ENCODE assay signal across 1 cellular context in the genomic region with DNA sequence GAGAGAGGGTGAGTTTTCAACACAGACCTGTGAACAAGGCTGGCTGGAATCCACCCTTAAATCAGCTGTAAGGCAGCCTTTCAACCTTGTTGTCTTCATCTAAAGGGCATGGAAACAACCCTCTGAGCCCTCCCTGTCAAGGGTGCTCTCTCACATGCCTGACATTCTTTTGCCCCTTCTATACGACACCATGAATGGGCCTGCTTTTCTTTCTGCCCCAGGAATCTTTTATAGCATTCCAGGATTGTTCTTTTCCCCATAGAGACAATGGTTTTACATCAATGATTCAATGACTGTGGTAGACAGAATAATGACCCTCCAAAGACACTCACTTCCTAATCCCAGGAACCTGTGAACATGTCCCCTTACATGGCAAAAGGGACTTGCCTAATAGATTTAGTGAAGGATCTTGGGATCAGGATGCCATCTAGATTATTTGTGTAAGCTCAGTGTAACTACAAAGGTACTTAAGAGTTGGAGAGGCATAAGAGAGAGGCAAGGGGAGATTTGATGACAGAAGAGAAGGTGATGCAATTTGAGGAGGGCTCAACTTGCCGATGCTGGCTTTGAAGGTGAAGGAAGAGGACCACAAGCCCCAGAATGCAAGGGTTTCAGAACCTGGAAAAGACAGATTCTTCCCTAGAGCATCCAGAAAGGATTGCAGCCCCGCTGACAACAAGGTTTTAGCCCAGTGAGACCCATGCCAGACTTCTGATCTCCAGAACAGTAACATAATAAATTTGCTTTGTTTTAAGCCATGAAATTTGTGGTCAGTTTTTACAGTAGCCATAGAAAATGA.
TF ChIP-seq lines count a peak whose summit lies in the region.

No MANE protein-coding gene starts in this region.

TF ChIP-seq in GM12878, 131 proteins besides CTCF, POLR2A, EP300 and RAD21 (continued from another document):
- TF ChIP-seq, protein P1, sequence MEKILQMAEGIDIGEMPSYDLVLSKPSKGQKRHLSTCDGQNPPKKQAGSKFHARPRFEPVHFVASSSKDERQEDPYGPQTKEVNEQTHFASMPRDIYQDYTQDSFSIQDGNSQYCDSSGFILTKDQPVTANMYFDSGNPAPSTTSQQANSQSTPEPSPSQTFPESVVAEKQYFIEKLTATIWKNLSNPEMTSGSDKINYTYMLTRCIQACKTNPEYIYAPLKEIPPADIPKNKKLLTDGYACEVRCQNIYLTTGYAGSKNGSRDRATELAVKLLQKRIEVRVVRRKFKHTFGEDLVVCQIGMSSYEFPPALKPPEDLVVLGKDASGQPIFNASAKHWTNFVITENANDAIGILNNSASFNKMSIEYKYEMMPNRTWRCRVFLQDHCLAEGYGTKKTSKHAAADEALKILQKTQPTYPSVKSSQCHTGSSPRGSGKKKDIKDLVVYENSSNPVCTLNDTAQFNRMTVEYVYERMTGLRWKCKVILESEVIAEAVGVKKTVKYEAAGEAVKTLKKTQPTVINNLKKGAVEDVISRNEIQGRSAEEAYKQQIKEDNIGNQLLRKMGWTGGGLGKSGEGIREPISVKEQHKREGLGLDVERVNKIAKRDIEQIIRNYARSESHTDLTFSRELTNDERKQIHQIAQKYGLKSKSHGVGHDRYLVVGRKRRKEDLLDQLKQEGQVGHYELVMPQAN (conservative IDR thresholded peaks at IDR 0.05), result no peak
- TF ChIP-seq CHD4 (IDR thresholded peaks at IDR 0.05), result no peak
- TF ChIP-seq, protein P2, sequence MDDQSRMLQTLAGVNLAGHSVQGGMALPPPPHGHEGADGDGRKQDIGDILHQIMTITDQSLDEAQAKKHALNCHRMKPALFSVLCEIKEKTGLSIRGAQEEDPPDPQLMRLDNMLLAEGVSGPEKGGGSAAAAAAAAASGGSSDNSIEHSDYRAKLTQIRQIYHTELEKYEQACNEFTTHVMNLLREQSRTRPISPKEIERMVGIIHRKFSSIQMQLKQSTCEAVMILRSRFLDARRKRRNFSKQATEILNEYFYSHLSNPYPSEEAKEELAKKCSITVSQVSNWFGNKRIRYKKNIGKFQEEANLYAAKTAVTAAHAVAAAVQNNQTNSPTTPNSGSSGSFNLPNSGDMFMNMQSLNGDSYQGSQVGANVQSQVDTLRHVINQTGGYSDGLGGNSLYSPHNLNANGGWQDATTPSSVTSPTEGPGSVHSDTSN (IDR thresholded peaks at IDR 0.05; ENCODE audit: insufficient replicate concordance, low read depth, low read length), result no peak
- TF ChIP-seq JUNB (IDR thresholded peaks at IDR 0.05), result no peak
- TF ChIP-seq SUZ12 (IDR thresholded peaks at IDR 0.05; ENCODE audit: unreplicated experiment), result no peak
- no peak for TF ChIP-seq NFIC (IDR thresholded peaks at IDR 0.05; ENCODE audit: low read depth, low read length)
- no peak for TF ChIP-seq TCF7 (IDR thresholded peaks at IDR 0.05; ENCODE audit: borderline replicate concordance)
- no peak for TF ChIP-seq RAD51 (IDR thresholded peaks at IDR 0.05)
- no peak for TF ChIP-seq NR2C2 (IDR thresholded peaks at IDR 0.05; ENCODE audit: borderline replicate concordance, control insufficient read depth, insufficient read length, low read depth)
- no peak for TF ChIP-seq HDAC6 (IDR thresholded peaks at IDR 0.05; ENCODE audit: unreplicated experiment)
- no peak for TF ChIP-seq ZBTB11 (CRISPR knock-in tag; IDR thresholded peaks at IDR 0.05)
- no peak for TF ChIP-seq RUNX3 (IDR thresholded peaks at IDR 0.05; ENCODE audit: low read length)
- TF ChIP-seq MEF2B (IDR thresholded peaks at IDR 0.05; ENCODE audit: partially characterized antibody, poor library complexity, severe bottlenecking), result no peak
